Comparison of ENCODE assay signal across 13 cellular contexts in genomic region chr18:75276813-75277628, GRCh38.
DNase-seq lines count a peak whose midpoint lies in the region; ATAC-seq and TF ChIP-seq lines count a peak whose summit lies in the region.
"Had no signal": no experiment of that assay in that cellular context is flagged by ENCODE, and none has a peak within 500 bp of the region (broad histone marks: within the 10 kb centered on the region; RNA-seq: fewer than 3 reads in every experiment).

No MANE protein-coding gene starts in this region.

- H3K4me1 ChIP-seq in smooth muscle cell (ENCODE audit: low read depth), result no peaks in the 10 kb centered on the region

- no peaks in the 10 kb centered on the region for H3K36me3 ChIP-seq in smooth muscle cell (ENCODE audit: low read depth)
- H3K36me3 ChIP-seq: neutrophil had no signal

- no peak overlapping the region for H2AFZ ChIP-seq in smooth muscle cell (ENCODE audit: low read depth)

- no peak overlapping the region for H3K4me3 Mint-ChIP-seq in activated T-cell treated with anti-CD3 and anti-CD28 coated beads, Interleukin-2, amount 50 U/mL, for 4 hours
- H3K4me3 Mint-ChIP-seq in effector memory CD8-positive, alpha-beta T cell, result peak overlapping the region; percentile 18 to 21

- H3K4me3 ChIP-seq in smooth muscle cell, result no peak overlapping the region

- 56% methylated on average over 16 of the region's 16 CpGs for WGBS in smooth muscle cell (ENCODE audit: low lambda C conversion rate)

- peak; percentile 67 to 79 for ATAC-seq in activated T-cell treated with anti-CD3 and anti-CD28 coated beads, Interleukin-2, amount 50 U/mL, for 4 hours
- peak; percentile 48 for ATAC-seq in effector memory CD8-positive, alpha-beta T cell (replicated peaks)

- DNase-seq in activated T-cell treated with anti-CD3 and anti-CD28 coated beads, Interleukin-2, amount 50 U/mL, for 4 hours, result no peak
- no peak for DNase-seq in activated T-cell treated with anti-CD3 and anti-CD28 coated beads for 4 hours
- DNase-seq in NCI-H69 (lab: John Stamatoyannopoulos, UW), result peak; percentile 88
- DNase-seq in effector memory CD8-positive, alpha-beta T cell, result no peak
- DNase-seq in smooth muscle cell (lab: John Stamatoyannopoulos, UW; ENCODE audit: unreplicated experiment), result no peak
- DNase-seq in NCI-H526 treated with DMSO at 0.1 percent for 48 hours (lab: John Stamatoyannopoulos, UW), result no peak
- DNase-seq in GM13976 (ENCODE audit: low spot score), result no peak
- DNase-seq in iPS-NIHi11 (ENCODE audit: low spot score), result no peak
- DNase-seq: AML-193, H7, NCI-H510A, SIG-M5 had no signal

- no peaks in the 10 kb centered on the region for H3K27me3 Mint-ChIP-seq in activated T-cell treated with anti-CD3 and anti-CD28 coated beads, Interleukin-2, amount 50 U/mL, for 4 hours (ENCODE audit: low read depth)
- no peaks in the 10 kb centered on the region for H3K27me3 Mint-ChIP-seq in effector memory CD8-positive, alpha-beta T cell

- H3K27ac ChIP-seq in smooth muscle cell (ENCODE audit: low read depth), result peak overlapping the region; percentile 74
- H3K27ac ChIP-seq: neutrophil had no signal

- H3K4me2 ChIP-seq in smooth muscle cell, result peak overlapping the region; percentile 44

- H3K9me3 ChIP-seq in smooth muscle cell (replicated peaks; ENCODE audit: low read depth), result no peaks in the 10 kb centered on the region
- H3K9me3 ChIP-seq: neutrophil had no signal

- peaks cover 92% of the 10 kb centered on the region for H3K79me2 ChIP-seq in smooth muscle cell (ENCODE audit: low read depth)

- peak overlapping the region; percentile 14 for H3K9ac ChIP-seq in smooth muscle cell (ENCODE audit: low read depth)

- in situ Hi-C loops in GM13976 (cut with MboI; ENCODE audit: low sequenced_read_pairs, unreplicated experiment), result no loop called here

- H3K9me3 Mint-ChIP-seq in activated T-cell treated with anti-CD3 and anti-CD28 coated beads, Interleukin-2, amount 50 U/mL, for 4 hours, result no peaks in the 10 kb centered on the region
- H3K9me3 Mint-ChIP-seq in effector memory CD8-positive, alpha-beta T cell, result no peaks in the 10 kb centered on the region

- H3F3A ChIP-seq in smooth muscle cell (ENCODE audit: low read depth), result no peaks in the 10 kb centered on the region

- TF ChIP-seq CTCF in smooth muscle cell (IDR thresholded peaks at IDR 0.05; ENCODE audit: borderline replicate concordance, insufficient read depth, poor library complexity, severe bottlenecking) (no peak), GM13976 (IDR thresholded peaks at IDR 0.05; ENCODE audit: borderline replicate concordance, control extremely low read depth, extremely low read depth, insufficient read depth, missing control alignments) (no peak)

- no peaks in the 10 kb centered on the region for H3K27me3 ChIP-seq in smooth muscle cell (ENCODE audit: low read depth)
- H3K27me3 ChIP-seq: neutrophil had no signal

- H4K20me1 ChIP-seq in smooth muscle cell (ENCODE audit: low read depth), result peaks cover 65% of the 10 kb centered on the region

- peaks cover 10% of the 10 kb centered on the region for H3K36me3 Mint-ChIP-seq in activated T-cell treated with anti-CD3 and anti-CD28 coated beads, Interleukin-2, amount 50 U/mL, for 4 hours (ENCODE audit: insufficient read depth)
- peaks cover 3% of the 10 kb centered on the region for H3K36me3 Mint-ChIP-seq in effector memory CD8-positive, alpha-beta T cell (ENCODE audit: insufficient read depth)

- H3K27ac Mint-ChIP-seq in effector memory CD8-positive, alpha-beta T cell, result peak overlapping the region; percentile 73 to 86

- peaks cover 53% of the 10 kb centered on the region for H3K4me1 Mint-ChIP-seq in activated T-cell treated with anti-CD3 and anti-CD28 coated beads, Interleukin-2, amount 50 U/mL, for 4 hours (ENCODE audit: low read depth)
- H3K4me1 Mint-ChIP-seq in effector memory CD8-positive, alpha-beta T cell (ENCODE audit: low read depth in 2 of 2), result peaks cover 55 to 76% of the 10 kb centered on the region in 2 donors
